Comparison of ENCODE assay signal across 10 cellular contexts in genomic region chr19:4068058-4068966, GRCh38. TPM values are rescaled to one million over a fixed set of nuclear protein-coding genes. Genes with fewer than 3 reads are reported as not detected.
DNase-seq lines count a peak whose midpoint lies in the region; ATAC-seq and TF ChIP-seq lines count a peak whose summit lies in the region.
"Had no signal": no experiment of that assay in that cellular context is flagged by ENCODE, and none has a peak within 500 bp of the region (broad histone marks: within the 10 kb centered on the region; RNA-seq: fewer than 3 reads in every experiment).

No MANE protein-coding gene starts in this region.

- no peaks in the 10 kb centered on the region for H3K9me3 ChIP-seq in WERI-Rb-1 (ENCODE audit: severe bottlenecking)
- H3K9me3 ChIP-seq in right atrium auricular region: no peaks in the 10 kb centered on the region

- peaks cover 0 to 24% of the 10 kb centered on the region in 2 donors for H3K4me1 ChIP-seq in right atrium auricular region

- peaks cover 13 to 24% of the 10 kb centered on the region in 2 donors for H3K4me1 Mint-ChIP-seq in stimulated activated naive B cell treated with anti-CD40 and anti-IgM and Interleukin-4, amounts not matched to agents 10 μg/mL and 1 μg/mL and 100 μg/mL, for 72 hours

- H3K36me3 ChIP-seq in WERI-Rb-1: peaks cover 9% of the 10 kb centered on the region
- H3K36me3 ChIP-seq in right atrium auricular region: peaks cover 2% of the 10 kb centered on the region

- H3K4me3 Mint-ChIP-seq in stimulated activated naive B cell treated with anti-CD40 and anti-IgM and Interleukin-4, amounts not matched to agents 10 μg/mL and 1 μg/mL and 100 μg/mL, for 72 hours: peak overlapping the region; percentile 75 to 84

- peak overlapping the region; percentile 80 for H3K27ac Mint-ChIP-seq in stimulated activated naive B cell treated with anti-CD40 and anti-IgM and Interleukin-4, amounts not matched to agents 10 μg/mL and 1 μg/mL and 100 μg/mL, for 72 hours

- peak in 2 of 3 experiments; percentile 25 to 37 for DNase-seq in NCI-H1417 (lab: John Stamatoyannopoulos, UW)
- DNase-seq in NCI-H1417 treated with DMSO at 0.1 percent for 48 hours (lab: John Stamatoyannopoulos, UW): no peak
- DNase-seq in WERI-Rb-1: peak; percentile 26
- DNase-seq in right atrium auricular region (ENCODE audit: low spot score): no peak
- no peak for DNase-seq in stimulated activated naive B cell treated with anti-CD40 and anti-IgM and Interleukin-4, amounts not matched to agents 10 μg/mL and 1 μg/mL and 100 μg/mL, for 72 hours
- no peak for DNase-seq in NCI-H146 treated with DMSO at 0.1 percent for 48 hours (lab: John Stamatoyannopoulos, UW; ENCODE audit: unreplicated experiment)
- DNase-seq in SW480 (ENCODE audit: low spot score): no peak
- DNase-seq: foreskin melanocyte, NCI-H2029 treated with DMSO at 0.1 percent for 48 hours had no signal

- H3K4me3 ChIP-seq in WERI-Rb-1 (ENCODE audit: low read depth, low read length): peak overlapping the region; percentile 61
- H3K4me3 ChIP-seq in right atrium auricular region: peak overlapping the region; percentile 98 to 100

- H3K27ac ChIP-seq in WERI-Rb-1 (peak overlapping the region; percentile 11), right atrium auricular region (peak overlapping the region; percentile 97 to 99)

- H3K27me3 ChIP-seq in WERI-Rb-1 (ENCODE audit: insufficient read depth, low read depth, severe bottlenecking) (no peaks in the 10 kb centered on the region), right atrium auricular region (no peaks in the 10 kb centered on the region)

- no peaks in the 10 kb centered on the region for H3K9me3 Mint-ChIP-seq in stimulated activated naive B cell treated with anti-CD40 and anti-IgM and Interleukin-4, amounts not matched to agents 10 μg/mL and 1 μg/mL and 100 μg/mL, for 72 hours

- no peak for ATAC-seq in stimulated activated naive B cell treated with anti-CD40 and anti-IgM and Interleukin-4, amounts not matched to agents 10 μg/mL and 1 μg/mL and 100 μg/mL, for 72 hours (replicated peaks)
- no peak for ATAC-seq in GM19328 (IDR thresholded peaks at IDR 0.05; ENCODE audit: unreplicated experiment)

- no peak for TF ChIP-seq CTCF in WERI-Rb-1 (IDR thresholded peaks at IDR 0.05; ENCODE audit: low read depth, low read length)
- no peak for TF ChIP-seq CTCF in right atrium auricular region (IDR thresholded peaks at IDR 0.05)

- H3K27me3 Mint-ChIP-seq in stimulated activated naive B cell treated with anti-CD40 and anti-IgM and Interleukin-4, amounts not matched to agents 10 μg/mL and 1 μg/mL and 100 μg/mL, for 72 hours: no peaks in the 10 kb centered on the region

- peaks cover 3% of the 10 kb centered on the region in 2 donors for H3K36me3 Mint-ChIP-seq in stimulated activated naive B cell treated with anti-CD40 and anti-IgM and Interleukin-4, amounts not matched to agents 10 μg/mL and 1 μg/mL and 100 μg/mL, for 72 hours

RNA-seq across cellular contexts. Expression of gene ZBTB7A, which starts 1.6 kb away (rescaled TPM):
- 10 to 100 TPM; 33.8 to 50.0 TPM for total RNA-seq in right atrium auricular region

RNA-seq across cellular contexts. Expression of gene MAP2K2, which starts 55.6 kb away (rescaled TPM):
- total RNA-seq in right atrium auricular region: 10 to 100 TPM; 82.2 to 97.4 TPM

Comparison
In these comparisons a context has a peak if more than half of its experiments do, and no peak if none do; other contexts are left out.
1. DNase-seq: peak in NCI-H1417 (2 of 3) and WERI-Rb-1 (single experiment); none in NCI-H1417 treated with DMSO at 0.1 percent for 48 hours (single experiment), right atrium auricular region (single experiment), stimulated activated naive B cell treated with anti-CD40 and anti-IgM and Interleukin-4, amounts not matched to agents 10 μg/mL and 1 μg/mL and 100 μg/mL, for 72 hours (single experiment), NCI-H146 treated with DMSO at 0.1 percent for 48 hours (single experiment) and SW480 (single experiment).